10 cellular contexts compared by ENCODE assay signal in the genomic region with DNA sequence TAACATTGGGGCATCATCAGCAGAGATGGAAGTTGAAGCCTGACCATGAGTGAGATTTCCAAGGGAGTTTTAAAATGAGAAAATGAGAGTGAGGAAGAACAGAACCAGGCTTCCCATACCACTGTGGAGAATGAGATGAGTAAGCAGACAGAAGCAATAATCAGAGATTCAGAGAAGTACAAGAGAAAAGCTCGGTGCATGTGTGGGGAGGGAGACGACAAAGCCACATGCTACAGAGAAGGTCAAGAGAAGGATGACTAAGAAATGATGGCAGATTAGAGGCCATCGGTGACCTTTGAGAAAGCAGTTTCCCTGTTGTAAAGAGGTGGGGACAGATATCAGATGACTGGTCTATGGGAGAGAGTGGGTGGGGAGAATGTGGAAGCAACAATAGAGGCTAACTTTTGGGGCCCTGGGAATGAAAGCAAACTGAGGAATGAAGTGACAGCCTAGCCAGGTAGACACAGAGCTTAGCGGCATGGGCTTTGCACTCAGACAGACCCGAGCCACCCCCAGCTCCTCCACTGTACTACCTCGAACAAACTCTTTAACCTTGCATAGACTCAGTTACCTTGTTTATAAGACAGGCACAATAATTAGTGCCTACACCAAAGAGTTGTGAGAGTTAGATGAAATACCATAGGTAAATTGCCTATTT.
A peak's percentile ranks its signal among the peaks of the same experiment; 100 is the strongest.
DNase-seq lines count a peak whose midpoint lies in the region; ATAC-seq, FAIRE-seq and TF ChIP-seq lines count a peak whose summit lies in the region.
"Had no signal": no experiment of that assay in that cellular context is flagged by ENCODE, and none has a peak within 500 bp of the region (broad histone marks: within the 10 kb centered on the region; RNA-seq: fewer than 3 reads in every experiment).

No MANE protein-coding gene starts in this region.

- H3K27ac ChIP-seq in foreskin keratinocyte (no peak overlapping the region), OCI-LY7 (ENCODE audit: low read depth, low read length, poor library complexity, severe bottlenecking) (no peak overlapping the region)

- no peaks in the 10 kb centered on the region for H3K9me3 ChIP-seq in OCI-LY7 (ENCODE audit: low read length)

- ATAC-seq in HG03159 (IDR thresholded peaks at IDR 0.05; ENCODE audit: unreplicated experiment): peak; percentile 40
- ATAC-seq in foreskin keratinocyte: no peak

- H3K4me3 ChIP-seq in OCI-LY7 (ENCODE audit: low read depth, low read length, poor library complexity, severe bottlenecking): no peak overlapping the region

- TF ChIP-seq POLR2A in erythroblast (IDR thresholded peaks at IDR 0.05; ENCODE audit: low read length): no peak
- TF ChIP-seq POLR2A in GM12892 (IDR thresholded peaks at IDR 0.05; ENCODE audit: low read depth, low read length): no peak

- no peaks in the 10 kb centered on the region for H4K20me1 ChIP-seq in OCI-LY7 (ENCODE audit: insufficient read depth, low read length)

- no peaks in the 10 kb centered on the region for H3K27me3 ChIP-seq in foreskin keratinocyte

- H3K79me2 ChIP-seq in OCI-LY7 (ENCODE audit: insufficient read depth, low read depth, low read length): no peaks in the 10 kb centered on the region

- no peak overlapping the region for H2AFZ ChIP-seq in OCI-LY7 (ENCODE audit: low read length)

- no peak for FAIRE-seq in GM12892 (lab: Jason Lieb, UNC)

- TF ChIP-seq CTCF in foreskin keratinocyte (conservative IDR thresholded peaks at IDR 0.05): no peak
- no peak for TF ChIP-seq CTCF in OCI-LY7 (conservative IDR thresholded peaks at IDR 0.05; ENCODE audit: low read length)

- H3K4me2 ChIP-seq in OCI-LY7 (ENCODE audit: low read length): no peak overlapping the region

- POLR2A ChIA-PET in OCI-LY7 (lab: Charles Lee): no interaction called here

- intact Hi-C loops in OCI-LY7 (cut with micrococcal nuclease; ENCODE audit: unreplicated experiment): no loop called here

- CTCF ChIA-PET in OCI-LY7 (lab: Charles Lee; ENCODE audit: unreplicated experiment): interaction anchor here (0.5 kb wide), 1 partner anchor 1368 kb away, joined by 3 read pairs; no protein-coding TSS in a partner anchor

- no peaks in the 10 kb centered on the region for H3K9me2 ChIP-seq in OCI-LY7 (ENCODE audit: insufficient read depth, low read length)

- no TSS peak for BruUV-seq in OCI-LY7 (replicated peaks; lab: Mats Ljungman, UMichigan)

- peak; percentile 33 for DNase-seq in stimulated activated CD4-positive, alpha-beta T cell treated with anti-CD3 and anti-CD28 coated beads, Interleukin-1b, Interleukin-23, amount 100 ng/mL, for 48 hours
- no peak for DNase-seq in stimulated activated CD4-positive, alpha-beta T cell treated with anti-CD3 and anti-CD28 coated beads, Interleukin-4, amount 100 ng/mL, for 24 hours
- DNase-seq in erythroblast (lab: John Stamatoyannopoulos, UW) (peak; percentile 70 to 71), GM12892 (ENCODE audit: insufficient read length) (no peak), foreskin keratinocyte (no peak), OCI-LY7 (ENCODE audit: low spot score) (no peak), AML-193 (lab: John Stamatoyannopoulos, UW) (no peak)
- DNase-seq: activated effector memory CD4-positive, alpha-beta T cell treated with Interleukin-2 at 50 U/mL for 16 hours; GDM1 had no signal

- H3K36me3 ChIP-seq in OCI-LY7 (ENCODE audit: insufficient read depth, low read length): no peaks in the 10 kb centered on the region

- H3K4me1 ChIP-seq in foreskin keratinocyte: peaks cover 12% of the 10 kb centered on the region
- no peaks in the 10 kb centered on the region for H3K4me1 ChIP-seq in OCI-LY7 (ENCODE audit: insufficient read depth, low read length, poor library complexity, severe bottlenecking)

Comparison
In these comparisons a context has a peak if more than half of its experiments do, and no peak if none do; other contexts are left out.
1. DNase-seq: peak in stimulated activated CD4-positive, alpha-beta T cell treated with anti-CD3 and anti-CD28 coated beads, Interleukin-1b, Interleukin-23, amount 100 ng/mL, for 48 hours (single experiment) and erythroblast (2 of 2); none in stimulated activated CD4-positive, alpha-beta T cell treated with anti-CD3 and anti-CD28 coated beads, Interleukin-4, amount 100 ng/mL, for 24 hours (single experiment), GM12892 (single experiment), foreskin keratinocyte (0 of 2), OCI-LY7 (single experiment) and AML-193 (0 of 2).